8 cellular contexts compared by ENCODE assay signal in genomic region chr20:37316116-37316774, GRCh38. TPM values are rescaled to one million over a fixed set of nuclear protein-coding genes. Genes with fewer than 3 reads are reported as not detected.
DNase-seq lines count a peak whose midpoint lies in the region; ATAC-seq lines count a peak whose summit lies in the region.

No MANE protein-coding gene starts in this region.

- peaks cover 3% of the 10 kb centered on the region for H3K36me3 Mint-ChIP-seq in activated naive CD4-positive, alpha-beta T cell treated with anti-CD3 and anti-CD28 coated beads, Interleukin-2, amount 50 U/mL, for 24 hours
- peaks cover 16% of the 10 kb centered on the region for H3K36me3 Mint-ChIP-seq in activated CD4-positive, alpha-beta memory T cell treated with anti-CD3 and anti-CD28 coated beads, Interleukin-2, amount 10 ng/mL, durations not matched to agents 7 days and 5 days (ENCODE audit: low read depth)

- POLR2A ChIA-PET in activated CD4-positive, alpha-beta memory T cell treated with anti-CD3 and anti-CD28 coated beads, Interleukin-2, amount 10 ng/mL, durations not matched to agents 7 days and 5 days (lab: Charles Lee), result no interaction called here

- H3K9me3 Mint-ChIP-seq in activated naive CD4-positive, alpha-beta T cell treated with anti-CD3 and anti-CD28 coated beads, Interleukin-2, amount 50 U/mL, for 24 hours, result no peaks in the 10 kb centered on the region
- H3K9me3 Mint-ChIP-seq in activated CD4-positive, alpha-beta memory T cell treated with anti-CD3 and anti-CD28 coated beads, Interleukin-2, amount 10 ng/mL, durations not matched to agents 7 days and 5 days, result no peaks in the 10 kb centered on the region

- DNase-seq in activated naive CD4-positive, alpha-beta T cell treated with anti-CD3 and anti-CD28 coated beads, Interleukin-2, amount 50 U/mL, for 16 hours, result no peak
- peak; percentile 36 for DNase-seq in activated CD4-positive, alpha-beta memory T cell treated with anti-CD3 and anti-CD28 coated beads, Interleukin-2, amount 10 ng/mL, durations not matched to agents 7 days and 5 days
- no peak for DNase-seq in stimulated activated CD4-positive, alpha-beta T cell treated with anti-CD3 and anti-CD28 coated beads, Interleukin-12 subunit alpha, Interleukin-12 subunit beta, amount 100 ng/mL, for 4 hours
- DNase-seq in NCI-H526 (lab: John Stamatoyannopoulos, UW), result no peak
- DNase-seq in NCI-H446 treated with DMSO at 0.1 percent for 48 hours (lab: John Stamatoyannopoulos, UW), result no peak

- peaks cover 33% of the 10 kb centered on the region for H3K4me1 Mint-ChIP-seq in activated naive CD4-positive, alpha-beta T cell treated with anti-CD3 and anti-CD28 coated beads, Interleukin-2, amount 50 U/mL, for 24 hours
- peaks cover 31% of the 10 kb centered on the region for H3K4me1 Mint-ChIP-seq in activated CD4-positive, alpha-beta memory T cell treated with anti-CD3 and anti-CD28 coated beads, Interleukin-2, amount 10 ng/mL, durations not matched to agents 7 days and 5 days

- H3K4me1 ChIP-seq in muscle layer of duodenum (ENCODE audit: control insufficient read depth in 1 of 2, insufficient read depth in 2 of 2, low read length in 2 of 2), result peaks cover 10 to 42% of the 10 kb centered on the region in 2 donors

- no peak overlapping the region for H3K4me3 Mint-ChIP-seq in activated naive CD4-positive, alpha-beta T cell treated with anti-CD3 and anti-CD28 coated beads, Interleukin-2, amount 50 U/mL, for 24 hours
- no peak overlapping the region for H3K4me3 Mint-ChIP-seq in activated CD4-positive, alpha-beta memory T cell treated with anti-CD3 and anti-CD28 coated beads, Interleukin-2, amount 10 ng/mL, durations not matched to agents 7 days and 5 days

- CTCF ChIA-PET in activated CD4-positive, alpha-beta memory T cell treated with anti-CD3 and anti-CD28 coated beads, Interleukin-2, amount 10 ng/mL, durations not matched to agents 7 days and 5 days (lab: Charles Lee), result no interaction called here

- no peaks in the 10 kb centered on the region for H3K27me3 Mint-ChIP-seq in activated naive CD4-positive, alpha-beta T cell treated with anti-CD3 and anti-CD28 coated beads, Interleukin-2, amount 50 U/mL, for 24 hours
- no peaks in the 10 kb centered on the region for H3K27me3 Mint-ChIP-seq in activated CD4-positive, alpha-beta memory T cell treated with anti-CD3 and anti-CD28 coated beads, Interleukin-2, amount 10 ng/mL, durations not matched to agents 7 days and 5 days

- peaks cover 15 to 19% of the 10 kb centered on the region in 2 donors for H3K36me3 ChIP-seq in muscle layer of duodenum (ENCODE audit: control insufficient read depth in 1 of 2, insufficient read depth in 2 of 2, low read length in 2 of 2)

- peak; percentile 90 for ATAC-seq in HG03342 (IDR thresholded peaks at IDR 0.05; ENCODE audit: unreplicated experiment)

- peak overlapping the region; percentile 62 for H3K27ac ChIP-seq in muscle layer of duodenum (ENCODE audit: low read length)

- no peaks in the 10 kb centered on the region for H3K9me3 ChIP-seq in muscle layer of duodenum (ENCODE audit: control insufficient read depth in 1 of 2, low read length in 2 of 2)

- H3K27me3 ChIP-seq in muscle layer of duodenum (ENCODE audit: low read depth, low read length), result no peaks in the 10 kb centered on the region

- no peak overlapping the region for H3K4me3 ChIP-seq in muscle layer of duodenum (ENCODE audit: low read depth in 1 of 2, low read length in 2 of 2)

- peak overlapping the region; percentile 90 for H3K27ac Mint-ChIP-seq in activated naive CD4-positive, alpha-beta T cell treated with anti-CD3 and anti-CD28 coated beads, Interleukin-2, amount 50 U/mL, for 24 hours
- H3K27ac Mint-ChIP-seq in activated CD4-positive, alpha-beta memory T cell treated with anti-CD3 and anti-CD28 coated beads, Interleukin-2, amount 10 ng/mL, durations not matched to agents 7 days and 5 days, result peak overlapping the region; percentile 67

RNA-seq across cellular contexts. Expression of gene MANBAL, which starts 26.8 kb away (rescaled TPM):
- 1 to 10 TPM; 9.0 to 9.7 TPM for total RNA-seq in activated CD4-positive, alpha-beta memory T cell treated with anti-CD3 and anti-CD28 coated beads, Interleukin-2, amount 10 ng/mL, durations not matched to agents 7 days and 5 days

RNA-seq across cellular contexts. Expression of gene SRC, which starts 29.7 kb away (rescaled TPM):
- 1 to 10 TPM; 2.6 to 2.7 TPM for total RNA-seq in activated CD4-positive, alpha-beta memory T cell treated with anti-CD3 and anti-CD28 coated beads, Interleukin-2, amount 10 ng/mL, durations not matched to agents 7 days and 5 days

RNA-seq across cellular contexts. Expression of gene GHRH, which starts 54.6 kb away (rescaled TPM):
- total RNA-seq in activated CD4-positive, alpha-beta memory T cell treated with anti-CD3 and anti-CD28 coated beads, Interleukin-2, amount 10 ng/mL, durations not matched to agents 7 days and 5 days, result not detected
